12 cellular contexts compared by ENCODE assay signal in the genomic region with DNA sequence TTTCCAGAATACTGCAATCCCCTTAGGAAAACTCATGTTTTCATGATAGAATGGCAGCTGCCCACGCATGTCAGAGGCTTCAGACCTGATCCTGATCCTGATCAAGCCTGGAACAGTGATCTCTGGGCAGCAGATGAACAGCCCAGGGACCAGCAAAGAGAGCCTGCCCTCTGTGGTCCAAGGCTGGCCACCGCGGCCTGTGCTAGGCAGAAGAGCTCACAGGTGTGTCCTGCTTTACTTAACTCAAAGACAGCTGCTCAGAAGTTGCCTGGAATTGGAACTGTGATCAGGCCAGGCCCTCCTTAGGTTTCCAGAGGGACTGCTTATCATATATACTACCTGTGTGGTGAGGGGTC. TPM values are rescaled to one million over a fixed set of nuclear protein-coding genes. Genes with fewer than 3 reads are reported as not detected.
DNase-seq lines count a peak whose midpoint lies in the region; ATAC-seq and TF ChIP-seq lines count a peak whose summit lies in the region.
"Had no signal": no experiment of that assay in that cellular context is flagged by ENCODE, and none has a peak within 500 bp of the region (broad histone marks: within the 10 kb centered on the region; RNA-seq: fewer than 3 reads in every experiment).

No MANE protein-coding gene starts in this region.

- H3K4me1 ChIP-seq in ACC112 (ENCODE audit: control insufficient read depth, insufficient read depth, low read length, unreplicated experiment): peaks cover 42% of the 10 kb centered on the region
- H3K4me1 ChIP-seq in mesendoderm (ENCODE audit: control insufficient read depth, low read depth, low read length): peaks cover 8% of the 10 kb centered on the region
- no peaks in the 10 kb centered on the region for H3K4me1 ChIP-seq in colonic mucosa

- H2BK5ac ChIP-seq in mesendoderm (ENCODE audit: low read length): no peak overlapping the region

- H3K79me1 ChIP-seq in mesendoderm (ENCODE audit: low read length): no peaks in the 10 kb centered on the region

- H3K9me3 ChIP-seq in colonic mucosa: no peaks in the 10 kb centered on the region

- DNase-seq in HT1080 (ENCODE audit: low read depth) (peak; percentile 42), dermis blood vessel endothelial cell (peak; percentile 3), mesendoderm (no peak), colonic mucosa (no peak)
- no peak for DNase-seq in stimulated activated CD4-positive, alpha-beta T cell treated with anti-CD3 and anti-CD28 coated beads, Interleukin-4, amount 100 ng/mL, for 24 hours
- DNase-seq: activated naive CD8-positive, alpha-beta T cell treated with anti-CD3 and anti-CD28 coated beads, Interleukin-2, amount 50 U/mL, for 24 hours; NCI-H1436 treated with DMSO at 0.1 percent for 48 hours; substantia nigra; T-helper 9 cell had no signal

- H3K4me2 ChIP-seq in mesendoderm (ENCODE audit: low read length): no peak overlapping the region

- H2AFZ ChIP-seq in ACC112 (ENCODE audit: low read length, unreplicated experiment): no peak overlapping the region

- no peak overlapping the region for H2AK5ac ChIP-seq in mesendoderm (ENCODE audit: low read length)

- H2BK15ac ChIP-seq in mesendoderm (replicated peaks; ENCODE audit: low read depth): no peak overlapping the region

- H3K4me3 ChIP-seq in ACC112 (ENCODE audit: low read depth, low read length) (no peak overlapping the region), mesendoderm (ENCODE audit: low read length) (no peak overlapping the region), colonic mucosa (no peak overlapping the region)

- no peak overlapping the region for H2BK120ac ChIP-seq in mesendoderm (ENCODE audit: low read depth, low read length)

- H3K9ac ChIP-seq in mesendoderm (ENCODE audit: low read length) (no peak overlapping the region), colonic mucosa (ENCODE audit: low read depth in 2 of 2, low read length in 2 of 2) (no peak overlapping the region)

- peak overlapping the region; percentile 29 for H3K18ac ChIP-seq in mesendoderm (ENCODE audit: low read length)

- H3K56ac ChIP-seq in mesendoderm (ENCODE audit: low read length): peak overlapping the region; percentile 46

- peak overlapping the region; percentile 94 for H3K27ac ChIP-seq in ACC112 (ENCODE audit: low read depth, low read length)
- no peak overlapping the region for H3K27ac ChIP-seq in mesendoderm (ENCODE audit: low read depth, low read length)
- no peak overlapping the region for H3K27ac ChIP-seq in colonic mucosa

- no peak for TF ChIP-seq CTCF in colonic mucosa (IDR thresholded peaks at IDR 0.05)

- H3K27me3 ChIP-seq in ACC112 (ENCODE audit: insufficient read depth, low read length) (no peaks in the 10 kb centered on the region), mesendoderm (ENCODE audit: insufficient read depth, low read length, poor library complexity) (no peaks in the 10 kb centered on the region), colonic mucosa (no peaks in the 10 kb centered on the region)

- intact Hi-C loops in colonic mucosa (cut with DNase I): no loop called here

- no CpG with 5 or more reads among the region's 3 CpGs for WGBS in mesendoderm (ENCODE audit: extremely low coverage, insufficient coverage, low lambda C conversion rate)

- H3K79me2 ChIP-seq in ACC112 (ENCODE audit: control insufficient read depth, insufficient read depth, low read length, unreplicated experiment): no peaks in the 10 kb centered on the region
- H3K79me2 ChIP-seq in mesendoderm (ENCODE audit: control insufficient read depth, insufficient read depth, low read length): no peaks in the 10 kb centered on the region

- H4K5ac ChIP-seq in mesendoderm (ENCODE audit: low read length): no peak overlapping the region

- H3K4ac ChIP-seq in mesendoderm (ENCODE audit: low read depth, low read length): no peak overlapping the region

- ATAC-seq in GM18907 (IDR thresholded peaks at IDR 0.05; ENCODE audit: unreplicated experiment) (no peak), HG03159 (IDR thresholded peaks at IDR 0.05; ENCODE audit: unreplicated experiment) (no peak)
- ATAC-seq: activated naive CD8-positive, alpha-beta T cell treated with anti-CD3 and anti-CD28 coated beads, Interleukin-2, amount 50 U/mL, for 24 hours had no signal

- H3K36me3 ChIP-seq in ACC112 (ENCODE audit: insufficient read depth, low read length) (no peaks in the 10 kb centered on the region), mesendoderm (ENCODE audit: control insufficient read depth, insufficient read depth, low read length) (no peaks in the 10 kb centered on the region), colonic mucosa (no peaks in the 10 kb centered on the region)

- no peak overlapping the region for H3K23ac ChIP-seq in mesendoderm (ENCODE audit: low read length)

- no peak overlapping the region for H4K8ac ChIP-seq in mesendoderm (ENCODE audit: low read depth, low read length)

RNA-seq across cellular contexts. Expression of a gene that starts 21.2 kb away (rescaled TPM):
- total RNA-seq in HT1080 (2014; rRNA removed; shearing (Covaris generic)): 156 and 163 TPM in 2 replicates
- polyA plus RNA-seq in HT1080 (2015; cell fraction: cytosol; rRNA removed): 97.9 and 102 TPM in 2 replicates
- polyA plus RNA-seq in HT1080 (2015; cell fraction: nucleus; rRNA removed): 110 TPM in 2 replicates
- total RNA-seq in dermis blood vessel endothelial cell (47.1 and 50.5 TPM in 2 replicates), colonic mucosa (10 to 100 TPM; 45.2 to 47.7 TPM)
- 23.5 TPM for polyA plus RNA-seq in mesendoderm (2013, experiment 1 of 2)
- polyA plus RNA-seq in mesendoderm (2013, experiment 2 of 2): 23.0 TPM

Comparison
In these comparisons a context has a peak if more than half of its experiments do, and no peak if none do; other contexts are left out.
1. DNase-seq: peak in HT1080 (single experiment) and dermis blood vessel endothelial cell (single experiment); none in mesendoderm (single experiment), stimulated activated CD4-positive, alpha-beta T cell treated with anti-CD3 and anti-CD28 coated beads, Interleukin-4, amount 100 ng/mL, for 24 hours (single experiment) and colonic mucosa (single experiment).